In the genomic region with DNA sequence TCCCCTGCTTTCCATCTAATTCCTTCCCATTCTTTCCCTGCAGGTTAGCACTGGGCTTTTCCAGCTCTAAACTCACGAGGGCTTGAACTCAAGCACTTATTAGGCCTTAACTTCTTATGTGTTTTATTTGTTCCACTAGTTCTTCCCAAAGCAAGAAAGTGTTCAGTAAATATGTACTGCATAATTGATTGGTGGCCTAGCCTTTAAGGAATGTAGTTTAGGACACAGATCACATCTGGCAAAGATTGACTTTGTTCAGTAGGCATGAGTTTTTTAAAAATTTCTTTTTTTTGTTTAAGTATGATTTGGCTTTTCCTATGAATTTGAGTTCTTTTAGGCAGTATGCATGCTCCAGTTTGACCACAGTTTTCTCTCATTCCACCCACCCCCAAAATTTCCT, we compare ENCODE assay signal across 7 cellular contexts.
"Had no signal": no experiment of that assay in that cellular context is flagged by ENCODE, and none has a peak within 500 bp of the region (broad histone marks: within the 10 kb centered on the region; RNA-seq: fewer than 3 reads in every experiment).

No MANE protein-coding gene starts in this region.

- DNase-seq: IMR-90, KBM-7, KG1 had no signal

- H3K27ac ChIP-seq: HL-60 had no signal

- H3K27ac Mint-ChIP-seq: IgD-negative memory B cell had no signal

- H3K4me3 Mint-ChIP-seq: IgD-negative memory B cell had no signal

- ATAC-seq: HepG2, K562 had no signal

- H3K4me1 Mint-ChIP-seq: IgD-negative memory B cell had no signal

- H3K4me3 ChIP-seq: K562 had no signal

- H3K27me3 Mint-ChIP-seq: IgD-negative memory B cell had no signal

- H3K36me3 Mint-ChIP-seq: IgD-negative memory B cell had no signal
